Comparison of ENCODE assay signal across 1 cellular context in the genomic region with DNA sequence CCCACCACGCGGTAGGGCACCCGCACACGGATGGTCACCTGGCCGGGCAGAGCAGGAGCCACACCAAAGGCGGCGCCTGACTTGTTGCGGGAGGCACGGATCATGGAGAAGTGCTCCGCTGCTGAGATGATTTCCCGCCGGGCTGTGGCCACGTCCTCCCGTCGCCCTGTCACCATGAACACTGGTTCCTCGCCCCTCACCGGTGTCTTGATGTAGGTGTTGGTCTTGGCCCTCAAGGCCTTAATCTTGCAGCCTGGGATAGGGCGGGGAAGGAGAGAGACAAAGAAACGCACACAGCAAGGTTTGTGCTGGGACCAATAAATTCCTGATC.
TF ChIP-seq lines count a peak whose summit lies in the region.

No MANE protein-coding gene starts in this region.

TF ChIP-seq in IMR-90, 13 proteins besides CTCF, POLR2A, EP300 and RAD21:
- TF ChIP-seq FOS (IDR thresholded peaks at IDR 0.05; ENCODE audit: low read depth, low read length) (no peak), MAZ (IDR thresholded peaks at IDR 0.05; ENCODE audit: borderline replicate concordance, low read depth, low read length) (no peak), SMC3 (IDR thresholded peaks at IDR 0.05; ENCODE audit: low read depth, low read length) (no peak), MAFK (IDR thresholded peaks at IDR 0.05; ENCODE audit: low read depth, low read length) (no peak), NFE2L2 (IDR thresholded peaks at IDR 0.05; ENCODE audit: low read depth, low read length) (no peak), CEBPB (IDR thresholded peaks at IDR 0.05; ENCODE audit: low read depth, low read length) (no peak), MXI1 (IDR thresholded peaks at IDR 0.05; ENCODE audit: borderline replicate concordance, low read depth, low read length) (no peak), BHLHE40 (IDR thresholded peaks at IDR 0.05; ENCODE audit: low read depth, low read length) (no peak), CHD1 (IDR thresholded peaks at IDR 0.05; ENCODE audit: low read depth, low read length) (no peak), RCOR1 (IDR thresholded peaks at IDR 0.05; ENCODE audit: insufficient replicate concordance, low read length) (no peak), RFX5 (IDR thresholded peaks at IDR 0.05; ENCODE audit: low read depth, low read length) (no peak), ELK1 (IDR thresholded peaks at IDR 0.05; ENCODE audit: borderline replicate concordance, low read depth, low read length) (no peak)
- TF ChIP-seq, protein P1, sequence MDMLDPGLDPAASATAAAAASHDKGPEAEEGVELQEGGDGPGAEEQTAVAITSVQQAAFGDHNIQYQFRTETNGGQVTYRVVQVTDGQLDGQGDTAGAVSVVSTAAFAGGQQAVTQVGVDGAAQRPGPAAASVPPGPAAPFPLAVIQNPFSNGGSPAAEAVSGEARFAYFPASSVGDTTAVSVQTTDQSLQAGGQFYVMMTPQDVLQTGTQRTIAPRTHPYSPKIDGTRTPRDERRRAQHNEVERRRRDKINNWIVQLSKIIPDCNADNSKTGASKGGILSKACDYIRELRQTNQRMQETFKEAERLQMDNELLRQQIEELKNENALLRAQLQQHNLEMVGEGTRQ (IDR thresholded peaks at IDR 0.05; ENCODE audit: low read depth, low read length), result no peak
